8 cellular contexts compared by ENCODE assay signal in the genomic region with DNA sequence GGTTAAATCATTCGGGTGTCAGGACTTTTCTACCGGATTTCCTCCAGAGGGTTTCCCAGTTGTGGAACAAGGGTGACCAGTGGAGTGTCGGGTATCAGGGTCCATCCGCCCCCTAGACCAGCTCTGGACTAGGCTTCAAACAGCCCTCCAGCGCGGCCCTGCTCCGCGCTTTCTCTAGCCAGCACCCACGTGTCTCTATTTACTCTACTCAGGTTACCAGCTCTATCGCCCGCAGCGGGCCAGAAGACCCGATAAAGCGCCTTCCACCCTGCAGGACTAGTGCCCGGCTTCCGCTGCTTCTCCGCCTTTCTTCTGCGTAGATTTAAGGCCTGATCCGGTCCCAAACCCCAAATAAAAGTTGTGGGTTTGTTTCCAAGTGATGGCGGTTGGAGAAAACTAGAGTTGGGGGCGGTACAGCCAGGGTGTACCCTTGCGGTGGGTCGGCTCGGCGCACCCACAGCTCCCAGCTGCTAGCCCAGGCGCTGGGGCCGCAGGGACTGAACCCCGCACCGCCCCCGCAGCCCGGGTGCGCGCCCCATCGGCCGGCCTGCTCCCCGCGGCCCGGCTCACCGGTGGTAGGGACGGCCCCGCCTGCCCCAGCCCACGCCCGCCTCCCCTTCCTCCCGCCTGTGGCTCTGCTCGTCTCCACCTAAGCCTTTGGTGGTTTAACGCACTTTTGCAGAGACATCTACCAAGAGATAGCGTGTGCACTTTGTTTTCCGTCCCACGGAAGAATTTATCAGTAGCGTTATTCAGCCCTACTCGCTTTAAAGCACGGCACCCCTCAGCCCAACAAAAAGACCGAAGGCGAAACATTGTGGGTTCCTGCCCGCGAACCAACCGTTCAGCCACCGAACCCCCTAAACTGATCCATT. TPM values are rescaled to one million over a fixed set of nuclear protein-coding genes. Genes with fewer than 3 reads are reported as not detected.
DNase-seq lines count a peak whose midpoint lies in the region; ATAC-seq and TF ChIP-seq lines count a peak whose summit lies in the region.

No MANE protein-coding gene starts in this region.

- intact Hi-C loops in natural killer cell (cut with micrococcal nuclease) = loop anchor here (5.0 kb wide), 1 partner anchor 176 kb away; no protein-coding TSS in a partner anchor

- H3K27ac ChIP-seq in tibial nerve = peak overlapping the region in 2 of 4 donors; percentile 26 to 78

- no peak for TF ChIP-seq EP300 in tibial nerve (IDR thresholded peaks at IDR 0.05)

- no peaks in the 10 kb centered on the region for H3K36me3 Mint-ChIP-seq in natural killer cell

- no peaks in the 10 kb centered on the region for H3K9me3 ChIP-seq in tibial nerve

- H3K9me3 Mint-ChIP-seq in natural killer cell = no peaks in the 10 kb centered on the region

- peak overlapping the region; percentile 42 to 76 (median 52) for H3K4me3 ChIP-seq in tibial nerve

- no peak for TF ChIP-seq CTCF in natural killer cell (IDR thresholded peaks at IDR 0.05)
- no peak for TF ChIP-seq CTCF in tibial nerve (IDR thresholded peaks at IDR 0.05)

- H3K27me3 ChIP-seq in tibial nerve = peaks cover 3 to 79% of the 10 kb centered on the region in 2 donors

- DNase-seq in KG1 (lab: John Stamatoyannopoulos, UW) (peak; percentile 3), natural killer cell (peak; percentile 24), tibial nerve (ENCODE audit: low spot score in 2 of 2) (no peak), NCI-H2171 treated with DMSO at 0.1 percent for 48 hours (lab: John Stamatoyannopoulos, UW) (no peak), glomerular visceral epithelial cell (ENCODE audit: extremely low spot score) (no peak)
- peak; percentile 44 for DNase-seq in activated CD4-positive, CD25-positive, alpha-beta regulatory T cell treated with anti-CD3 and anti-CD28 coated beads, Interleukin-2, amount 50 U/mL, for 16 hours (ENCODE audit: low read depth, low spot score)
- peak; percentile 42 for DNase-seq in effector CD4-positive, alpha-beta T cell

- no peak for TF ChIP-seq POLR2A in tibial nerve (IDR thresholded peaks at IDR 0.05)

- WGBS in tibial nerve, 2 donors = 2 to 5% methylated on average over 49 to 55 of the region's 58 CpGs

- peaks cover 35 to 59% of the 10 kb centered on the region in 2 donors for H3K4me1 Mint-ChIP-seq in natural killer cell

- ATAC-seq in GM18867 (IDR thresholded peaks at IDR 0.05; ENCODE audit: unreplicated experiment) (peak; percentile 36), natural killer cell (peak; percentile 48 to 52 (median 50))

- H3K27me3 Mint-ChIP-seq in natural killer cell (ENCODE audit: low read depth in 2 of 2) = peaks cover 44 to 54% of the 10 kb centered on the region in 2 donors

- peak overlapping the region; percentile 58 to 83 for H3K27ac Mint-ChIP-seq in natural killer cell

- no peaks in the 10 kb centered on the region for H3K36me3 ChIP-seq in tibial nerve

- peaks cover 0 to 38% (median 16%) of the 10 kb centered on the region in 4 donors for H3K4me1 ChIP-seq in tibial nerve

- peak overlapping the region; percentile 96 for H3K4me3 Mint-ChIP-seq in natural killer cell

RNA-seq across cellular contexts. Expression of gene LEF1, which starts 2.1 kb away (rescaled TPM):
- total RNA-seq in natural killer cell (10 to 100 TPM; 18.7 to 39.8 (median 24.5) TPM), tibial nerve (10 to 100 TPM in 1 of 4 donors, 1 to 10 TPM in 3; 1.9 to 11.7 (median 8.3) TPM)

Comparison
In these comparisons a context has a peak if more than half of its experiments do, and no peak if none do; other contexts are left out.
1. DNase-seq: peak in KG1 (single experiment), activated CD4-positive, CD25-positive, alpha-beta regulatory T cell treated with anti-CD3 and anti-CD28 coated beads, Interleukin-2, amount 50 U/mL, for 16 hours (single experiment), effector CD4-positive, alpha-beta T cell (single experiment) and natural killer cell (single experiment); none in tibial nerve (0 of 2), NCI-H2171 treated with DMSO at 0.1 percent for 48 hours (single experiment) and glomerular visceral epithelial cell (single experiment).